In genomic region chr9:130023994-130024596, GRCh38 we compare ENCODE assay signal across 12 cellular contexts. TPM values are rescaled to one million over a fixed set of nuclear protein-coding genes. Genes with fewer than 3 reads are reported as not detected.
DNase-seq lines count a peak whose midpoint lies in the region; ATAC-seq, FAIRE-seq and TF ChIP-seq lines count a peak whose summit lies in the region.
"Had no signal": no experiment of that assay in that cellular context is flagged by ENCODE, and none has a peak within 500 bp of the region (broad histone marks: within the 10 kb centered on the region; RNA-seq: fewer than 3 reads in every experiment).

No MANE protein-coding gene starts in this region.

- H3K9me3 ChIP-seq in RWPE2 (ENCODE audit: severe bottlenecking), result no peaks in the 10 kb centered on the region
- no peaks in the 10 kb centered on the region for H3K9me3 ChIP-seq in esophagus (ENCODE audit: control insufficient read depth in 2 of 2, insufficient read depth in 1 of 2, low read depth in 1 of 2, low read length in 1 of 2)
- H3K9me3 ChIP-seq: lower lobe of right lung, Peyer's patch had no signal

- no peaks in the 10 kb centered on the region for H3K36me3 ChIP-seq in RWPE2 (ENCODE audit: low read depth)
- H3K36me3 ChIP-seq in esophagus (ENCODE audit: control insufficient read depth in 2 of 2, insufficient read depth in 2 of 2, low read length in 1 of 2), result no peaks in the 10 kb centered on the region
- H3K36me3 ChIP-seq: lower lobe of right lung, Peyer's patch had no signal

- TF ChIP-seq CTCF in RWPE2 (IDR thresholded peaks at IDR 0.05; ENCODE audit: poor library complexity, severe bottlenecking), result no peak

- peak; percentile 84 for TF ChIP-seq POLR2A in GM12891 (IDR thresholded peaks at IDR 0.05; ENCODE audit: low read depth, low read length)

- DNase-seq in GM12891 (ENCODE audit: insufficient read length, low spot score), result no peak
- DNase-seq in RWPE2 (ENCODE audit: low spot score), result no peak
- DNase-seq in stimulated activated naive CD8-positive, alpha-beta T cell treated with anti-CD3 and anti-CD28 coated beads, Interleukin-15, Interleukin-2, amounts not matched to agents 100 U/mL and 50 U/mL, for 24 hours, result peak; percentile 7
- no peak for DNase-seq in NCI-H2029 treated with DMSO at 0.1 percent for 48 hours (lab: John Stamatoyannopoulos, UW)
- no peak for DNase-seq in UCSD-AML1 (lab: John Stamatoyannopoulos, UW; ENCODE audit: unreplicated experiment)
- no peak for DNase-seq in D341Med (ENCODE audit: low spot score)
- DNase-seq: DMS79, lower lobe of right lung, NCI-H1930, Peyer's patch had no signal

- H3K4me3 ChIP-seq in RWPE2 (ENCODE audit: severe bottlenecking), result no peak overlapping the region
- no peak overlapping the region for H3K4me3 ChIP-seq in esophagus (ENCODE audit: low read depth in 1 of 2, low read length in 2 of 2)
- H3K4me3 ChIP-seq: lower lobe of right lung, Peyer's patch had no signal

- H3K27ac ChIP-seq in RWPE2 (ENCODE audit: poor library complexity, severe bottlenecking), result peak overlapping the region; percentile 39
- H3K27ac ChIP-seq in esophagus (ENCODE audit: low read depth in 2 of 2, low read length in 1 of 2), result peak overlapping the region; percentile 30 to 60
- H3K27ac ChIP-seq: lower lobe of right lung had no signal

- H3K27me3 ChIP-seq in RWPE2 (ENCODE audit: insufficient read depth, poor library complexity, severe bottlenecking) (no peaks in the 10 kb centered on the region), esophagus (ENCODE audit: control insufficient read depth in 1 of 2, insufficient read depth in 2 of 2, low read length in 2 of 2) (no peaks in the 10 kb centered on the region)
- H3K27me3 ChIP-seq: Peyer's patch had no signal

- peaks cover 10% of the 10 kb centered on the region for H3K4me1 ChIP-seq in RWPE2 (ENCODE audit: insufficient read depth, poor library complexity, severe bottlenecking)
- H3K4me1 ChIP-seq in esophagus (ENCODE audit: control insufficient read depth in 2 of 2, insufficient read depth in 2 of 2, low read length in 1 of 2), result peaks cover 4 to 7% of the 10 kb centered on the region in 2 donors

- no peak for FAIRE-seq in GM12891 (lab: Jason Lieb, UNC)
- FAIRE-seq: urothelium cell line had no signal

- 81 to 91% methylated on average over 3 of the region's 3 CpGs for WGBS in esophagus, 2 donors

- ATAC-seq in RWPE2 (ENCODE audit: low read depth), result no peak; the same call in 2 of the 3 replicates
- no peak for ATAC-seq in stimulated activated naive CD8-positive, alpha-beta T cell treated with anti-CD3 and anti-CD28 coated beads, Interleukin-15, Interleukin-2, amounts not matched to agents 100 U/mL and 50 U/mL, for 24 hours

TF ChIP-seq in GM12891, 5 proteins besides CTCF, POLR2A, EP300 and RAD21:
- TF ChIP-seq POLR2AphosphoS5 (IDR thresholded peaks at IDR 0.05; ENCODE audit: low read depth, low read length), result peak; percentile 75; the same call in 1 of the 2 replicates
- no peak for TF ChIP-seq SPI1 (IDR thresholded peaks at IDR 0.05; ENCODE audit: low read depth, low read length)
- TF ChIP-seq TAF1 (IDR thresholded peaks at IDR 0.05; ENCODE audit: low read depth, low read length), result no peak
- TF ChIP-seq PAX5 (IDR thresholded peaks at IDR 0.05; ENCODE audit: insufficient read depth, low read length, severe bottlenecking), result no peak

RNA-seq across cellular contexts. Expression of gene FNBP1, which starts 18.9 kb away (rescaled TPM):
- polyA plus RNA-seq in GM12891 (2012; ENCODE audit: low read depth, missing spikeins), result 209 TPM
- polyA plus RNA-seq in esophagus, result 10 to 100 TPM; 16.1 to 19.1 TPM

RNA-seq across cellular contexts. Expression of gene GPR107, which starts 29.6 kb away (rescaled TPM):
- polyA plus RNA-seq in GM12891 (2012; ENCODE audit: low read depth, missing spikeins), result 9.8 TPM
- 10 to 100 TPM in 1 of 2 donors, 1 to 10 TPM in 1; 8.6 to 12.2 TPM for polyA plus RNA-seq in esophagus
